ENCODE assay signal across 24 cellular contexts in genomic region chr10:64630534-64630933, GRCh38.
"Had no signal": no experiment of that assay in that cellular context is flagged by ENCODE, and none has a peak within 500 bp of the region (broad histone marks: within the 10 kb centered on the region; RNA-seq: fewer than 3 reads in every experiment).

No MANE protein-coding gene starts in this region.

- ATAC-seq: esophagus mucosa; gastrocnemius medialis; heart left ventricle; left cardiac atrium; left ventricle myocardium superior; lower lobe of right lung; natural killer cell; pancreas; right lobe of liver; stimulated activated naive B cell treated with anti-CD40 and anti-IgM and Interleukin-4, amounts not matched to agents 10 μg/mL and 1 μg/mL and 100 μg/mL, for 72 hours had no signal

- H3K36me3 Mint-ChIP-seq: natural killer cell; stimulated activated naive B cell treated with anti-CD40 and anti-IgM and Interleukin-4, amounts not matched to agents 10 μg/mL and 1 μg/mL and 100 μg/mL, for 72 hours had no signal

- H3K9me3 Mint-ChIP-seq: endodermal cell had no signal

- H3K4me3 ChIP-seq: gastrocnemius medialis, heart left ventricle, hepatocyte, lower lobe of right lung, pancreas, right lobe of liver, thoracic aorta, tibial nerve, upper lobe of left lung had no signal

- H3K27ac ChIP-seq: epithelial cell of prostate, gastrocnemius medialis, heart left ventricle, hepatocyte, lower lobe of right lung, neutrophil, pancreas, right lobe of liver, thoracic aorta, tibial nerve, upper lobe of left lung had no signal

- DNase-seq: effector CD8-positive, alpha-beta T cell; endodermal cell; foreskin fibroblast; gastrocnemius medialis; heart left ventricle; left cardiac atrium; left ventricle myocardium superior; lower lobe of right lung; natural killer cell; pancreas; right lobe of liver; small intestine; stimulated activated CD4-positive, alpha-beta T cell treated with anti-CD3 and anti-CD28 coated beads, Interleukin-15, amount 100 ng/mL, for 24 hours; stimulated activated CD4-positive, alpha-beta T cell treated with anti-CD3 and anti-CD28 coated beads, Interleukin-2, amount 100 ng/mL, for 48 hours; stimulated activated naive B cell treated with anti-CD40 and anti-IgM and Interleukin-4, amounts not matched to agents 10 μg/mL and 1 μg/mL and 100 μg/mL, for 72 hours; upper lobe of left lung had no signal

- H3K36me3 ChIP-seq: gastrocnemius medialis, heart left ventricle, lower lobe of right lung, neutrophil, pancreas, right lobe of liver, thoracic aorta, tibial nerve, upper lobe of left lung had no signal

- H3K27ac Mint-ChIP-seq: endodermal cell; natural killer cell; progenitor cell of endocrine pancreas; stimulated activated naive B cell treated with anti-CD40 and anti-IgM and Interleukin-4, amounts not matched to agents 10 μg/mL and 1 μg/mL and 100 μg/mL, for 72 hours; stimulated activated naive CD8-positive, alpha-beta T cell treated with anti-CD3 and anti-CD28 coated beads, Interleukin-15, Interleukin-2, amounts not matched to agents 100 ng/mL and 50 ng/mL, for 24 hours had no signal

- H3K27me3 ChIP-seq: gastrocnemius medialis, heart left ventricle, hepatocyte, neutrophil, pancreas, right lobe of liver, tibial nerve, upper lobe of left lung had no signal

- H3K4me3 Mint-ChIP-seq: endodermal cell; natural killer cell; stimulated activated naive B cell treated with anti-CD40 and anti-IgM and Interleukin-4, amounts not matched to agents 10 μg/mL and 1 μg/mL and 100 μg/mL, for 72 hours; stimulated activated naive CD8-positive, alpha-beta T cell treated with anti-CD3 and anti-CD28 coated beads, Interleukin-15, Interleukin-2, amounts not matched to agents 100 ng/mL and 50 ng/mL, for 24 hours had no signal

- H3K9me3 ChIP-seq: gastrocnemius medialis, heart left ventricle, lower lobe of right lung, neutrophil, pancreas, right lobe of liver, thoracic aorta, upper lobe of left lung had no signal

- H3K27me3 Mint-ChIP-seq: progenitor cell of endocrine pancreas; stimulated activated naive B cell treated with anti-CD40 and anti-IgM and Interleukin-4, amounts not matched to agents 10 μg/mL and 1 μg/mL and 100 μg/mL, for 72 hours; stimulated activated naive CD8-positive, alpha-beta T cell treated with anti-CD3 and anti-CD28 coated beads, Interleukin-15, Interleukin-2, amounts not matched to agents 100 ng/mL and 50 ng/mL, for 24 hours had no signal

- H3K4me1 ChIP-seq: gastrocnemius medialis, heart left ventricle, lower lobe of right lung, pancreas, right lobe of liver, tibial nerve, upper lobe of left lung had no signal

- H3K4me1 Mint-ChIP-seq: endodermal cell; natural killer cell; stimulated activated naive B cell treated with anti-CD40 and anti-IgM and Interleukin-4, amounts not matched to agents 10 μg/mL and 1 μg/mL and 100 μg/mL, for 72 hours had no signal
